Comparison of ENCODE assay signal across 21 cellular contexts in genomic region chr3:117706037-117706436, GRCh38.
DNase-seq lines count a peak whose midpoint lies in the region; ATAC-seq and TF ChIP-seq lines count a peak whose summit lies in the region.
"Had no signal": no experiment of that assay in that cellular context is flagged by ENCODE, and none has a peak within 500 bp of the region (broad histone marks: within the 10 kb centered on the region; RNA-seq: fewer than 3 reads in every experiment).

No MANE protein-coding gene starts in this region.

- no peaks in the 10 kb centered on the region for H3K9me3 Mint-ChIP-seq in Calu3 (ENCODE audit: low read depth, unreplicated experiment)
- peaks cover 0 to 13% (median 1%) of the 10 kb centered on the region in 11 donors for H3K9me3 Mint-ChIP-seq in naive thymus-derived CD4-positive, alpha-beta T cell
- H3K9me3 Mint-ChIP-seq: activated T-helper 1 cell treated with anti-CD3 and anti-CD28 coated beads, Interleukin-12 subunit alpha, Interleukin-12 subunit beta, Interleukin-2, Interleukin-4 antibody, amounts not matched to agents 30 ng/mL and 10 ng/mL and 1 ng/mL, durations not matched to agents 14 hours and 24 hours and 36 hours; mesothelial cell of epicardium had no signal

- no peaks in the 10 kb centered on the region for H3K36me3 ChIP-seq in mucosa of descending colon (ENCODE audit: low read depth)
- no peaks in the 10 kb centered on the region for H3K36me3 ChIP-seq in naive thymus-derived CD4-positive, alpha-beta T cell (ENCODE audit: control insufficient read depth in 2 of 3, insufficient read depth in 3 of 3, low read length in 3 of 3)
- H3K36me3 ChIP-seq: BLaER1 treated with 17β-estradiol and CSF1 and Interleukin-3, amounts not matched to agents 10 nM and 100 nM; gastrocnemius medialis; right lobe of liver had no signal

- no peak overlapping the region for H3K27ac Mint-ChIP-seq in Calu3 (ENCODE audit: unreplicated experiment)
- H3K27ac Mint-ChIP-seq in naive thymus-derived CD4-positive, alpha-beta T cell = no peak overlapping the region
- H3K27ac Mint-ChIP-seq: activated T-helper 1 cell treated with anti-CD3 and anti-CD28 coated beads, Interleukin-12 subunit alpha, Interleukin-12 subunit beta, Interleukin-2, Interleukin-4 antibody, amounts not matched to agents 30 ng/mL and 10 ng/mL and 1 ng/mL, durations not matched to agents 14 hours and 24 hours and 36 hours; mesothelial cell of epicardium had no signal

- H3K27ac ChIP-seq in naive thymus-derived CD4-positive, alpha-beta T cell (ENCODE audit: low read depth, low read length) = no peak overlapping the region
- H3K27ac ChIP-seq: BLaER1 treated with 17β-estradiol and CSF1 and Interleukin-3, amounts not matched to agents 10 nM and 100 nM; gastrocnemius medialis; right lobe of liver had no signal

- DNase-seq in COLO829 (ENCODE audit: low spot score) = peak; percentile 87
- peak; percentile 1 for DNase-seq in RPMI7951 (ENCODE audit: low read depth)
- peak; percentile 81 for DNase-seq in epithelial cell of esophagus (ENCODE audit: low read depth)
- DNase-seq in mucosa of descending colon = no peak
- DNase-seq in globus pallidus (ENCODE audit: low spot score) = no peak
- DNase-seq in Calu3 = no peak
- no peak for DNase-seq in naive thymus-derived CD4-positive, alpha-beta T cell
- no peak for DNase-seq in hypothalamus (lab: John Stamatoyannopoulos, UW)
- DNase-seq: activated CD4-positive, alpha-beta T cell treated with anti-CD3 and anti-CD28 coated beads, Interleukin-2, amount 50 U/mL, for 48 hours; dermis blood vessel endothelial cell; DMS53; gastrocnemius medialis; GOT3; NCI-H446; nucleus accumbens; right lobe of liver had no signal

- H3K4me3 Mint-ChIP-seq in Calu3 (ENCODE audit: low read depth, unreplicated experiment) = no peak overlapping the region
- H3K4me3 Mint-ChIP-seq in naive thymus-derived CD4-positive, alpha-beta T cell = no peak overlapping the region
- H3K4me3 Mint-ChIP-seq: activated T-helper 1 cell treated with anti-CD3 and anti-CD28 coated beads, Interleukin-12 subunit alpha, Interleukin-12 subunit beta, Interleukin-2, Interleukin-4 antibody, amounts not matched to agents 30 ng/mL and 10 ng/mL and 1 ng/mL, durations not matched to agents 14 hours and 24 hours and 36 hours; mesothelial cell of epicardium had no signal

- no peaks in the 10 kb centered on the region for H3K4me1 Mint-ChIP-seq in Calu3 (ENCODE audit: low read depth, unreplicated experiment)
- H3K4me1 Mint-ChIP-seq in naive thymus-derived CD4-positive, alpha-beta T cell = no peaks in the 10 kb centered on the region

- H3K4me3 ChIP-seq in epithelial cell of esophagus (ENCODE audit: low read length) (no peak overlapping the region), mucosa of descending colon (no peak overlapping the region)
- H3K4me3 ChIP-seq in naive thymus-derived CD4-positive, alpha-beta T cell (ENCODE audit: low read length) = no peak overlapping the region
- H3K4me3 ChIP-seq: BLaER1 treated with 17β-estradiol and CSF1 and Interleukin-3, amounts not matched to agents 10 nM and 100 nM; gastrocnemius medialis; K562; right lobe of liver had no signal

- H3K36me3 Mint-ChIP-seq in Calu3 (ENCODE audit: insufficient read depth, unreplicated experiment) = no peaks in the 10 kb centered on the region
- no peaks in the 10 kb centered on the region for H3K36me3 Mint-ChIP-seq in naive thymus-derived CD4-positive, alpha-beta T cell
- H3K36me3 Mint-ChIP-seq: mesothelial cell of epicardium had no signal

- H3K27me3 ChIP-seq in naive thymus-derived CD4-positive, alpha-beta T cell (ENCODE audit: control insufficient read depth in 2 of 2, insufficient read depth in 2 of 2, low read length in 2 of 2) = no peaks in the 10 kb centered on the region
- H3K27me3 ChIP-seq: BLaER1 treated with 17β-estradiol and CSF1 and Interleukin-3, amounts not matched to agents 10 nM and 100 nM; gastrocnemius medialis; right lobe of liver had no signal

- no peaks in the 10 kb centered on the region for H3K4me1 ChIP-seq in mucosa of descending colon (ENCODE audit: low read depth)
- H3K4me1 ChIP-seq in naive thymus-derived CD4-positive, alpha-beta T cell (ENCODE audit: control insufficient read depth in 2 of 2, insufficient read depth in 2 of 2, low read length in 2 of 2) = no peaks in the 10 kb centered on the region
- H3K4me1 ChIP-seq: BLaER1 treated with 17β-estradiol and CSF1 and Interleukin-3, amounts not matched to agents 10 nM and 100 nM; gastrocnemius medialis; right lobe of liver had no signal

- intact Hi-C loops in mucosa of descending colon (cut with DNase I, micrococcal nuclease) (no loop called here), Calu3 (cut with micrococcal nuclease; ENCODE audit: unreplicated experiment) (no loop called here)
- intact Hi-C loops in naive thymus-derived CD4-positive, alpha-beta T cell (cut with micrococcal nuclease) = no loop called here

- CTCF ChIA-PET in Calu3 (lab: Charles Lee) = no interaction called here
- CTCF ChIA-PET in naive thymus-derived CD4-positive, alpha-beta T cell (lab: Charles Lee) = no interaction called here

- H3K27me3 Mint-ChIP-seq in Calu3 (ENCODE audit: unreplicated experiment) = peaks cover 11% of the 10 kb centered on the region
- no peaks in the 10 kb centered on the region for H3K27me3 Mint-ChIP-seq in naive thymus-derived CD4-positive, alpha-beta T cell

- peak; percentile 12 for ATAC-seq in mucosa of descending colon
- no peak for ATAC-seq in naive thymus-derived CD4-positive, alpha-beta T cell
- ATAC-seq: gastrocnemius medialis, K562, right lobe of liver, SK-N-SH treated with all-trans-retinoic acid at 6 μM for 48 hours had no signal

- BruUV-seq in Calu3 (replicated peaks; lab: Mats Ljungman, UMichigan) = no TSS peak

- POLR2A ChIA-PET in naive thymus-derived CD4-positive, alpha-beta T cell (lab: Charles Lee) = no interaction called here

- H3K9me3 ChIP-seq in mucosa of descending colon = no peaks in the 10 kb centered on the region
- H3K9me3 ChIP-seq in naive thymus-derived CD4-positive, alpha-beta T cell (ENCODE audit: control insufficient read depth in 2 of 3, low read length in 3 of 3) = no peaks in the 10 kb centered on the region
- H3K9me3 ChIP-seq: BLaER1 treated with 17β-estradiol and CSF1 and Interleukin-3, amounts not matched to agents 10 nM and 100 nM; gastrocnemius medialis; right lobe of liver had no signal

- TF ChIP-seq CTCF in epithelial cell of esophagus (IDR thresholded peaks at IDR 0.05; ENCODE audit: insufficient read depth, low read depth, low read length, missing control alignments) = no peak
- TF ChIP-seq CTCF in mucosa of descending colon (IDR thresholded peaks at IDR 0.05) = no peak
- no peak for TF ChIP-seq CTCF in Calu3 (IDR thresholded peaks at IDR 0.05; ENCODE audit: unreplicated experiment)

Comparison
In these comparisons a context has a peak if more than half of its experiments do, and no peak if none do; other contexts are left out.
1. DNase-seq: peak in COLO829 (single experiment), RPMI7951 (single experiment) and epithelial cell of esophagus (single experiment); none in mucosa of descending colon (0 of 3), globus pallidus (single experiment), Calu3 (single experiment), naive thymus-derived CD4-positive, alpha-beta T cell (0 of 9) and hypothalamus (0 of 51).